ENCODE assay signal across 31 cellular contexts in genomic region chr7:49422564-49422963, GRCh38.
"Had no signal": no experiment of that assay in that cellular context is flagged by ENCODE, and none has a peak within 500 bp of the region (broad histone marks: within the 10 kb centered on the region; RNA-seq: fewer than 3 reads in every experiment).

No MANE protein-coding gene starts in this region.

- H3K36me3 ChIP-seq: neutrophil, pancreas, prostate gland, spleen, suprapubic skin, tibial artery, transverse colon, upper lobe of right lung, uterus had no signal

- H3K36me3 Mint-ChIP-seq: naive thymus-derived CD8-positive, alpha-beta T cell; natural killer cell treated with Interleukin-12 subunit alpha and Interleukin-12 subunit beta and Interleukin-15 and Interleukin-18, amount 100 ng/mL, for 72 hours; stimulated activated memory B cell treated with anti-CD40 and anti-IgM and Interleukin-4, amounts not matched to agents 10 μg/mL and 1 μg/mL and 100 μg/mL, for 72 hours; type B pancreatic cell had no signal

- H3K27ac Mint-ChIP-seq: naive thymus-derived CD8-positive, alpha-beta T cell; natural killer cell treated with Interleukin-12 subunit alpha and Interleukin-12 subunit beta and Interleukin-15 and Interleukin-18, amount 100 ng/mL, for 72 hours; nephron progenitor cell; stimulated activated memory B cell treated with anti-CD40 and anti-IgM and Interleukin-4, amounts not matched to agents 10 μg/mL and 1 μg/mL and 100 μg/mL, for 72 hours; type B pancreatic cell had no signal

- H3K4me2 ChIP-seq: smooth muscle cell had no signal

- H3K4me3 ChIP-seq: pancreas, prostate gland, skin epidermis, smooth muscle cell, spleen, suprapubic skin, testis, tibial artery, transverse colon, upper lobe of right lung, uterus had no signal

- ATAC-seq: naive thymus-derived CD8-positive, alpha-beta T cell; natural killer cell treated with Interleukin-12 subunit alpha and Interleukin-12 subunit beta and Interleukin-15 and Interleukin-18, amount 100 ng/mL, for 72 hours; pancreas; right cardiac atrium; sciatic nerve; stimulated activated memory B cell treated with anti-CD40 and anti-IgM and Interleukin-4, amounts not matched to agents 10 μg/mL and 1 μg/mL and 100 μg/mL, for 72 hours; stimulated activated naive CD8-positive, alpha-beta T cell treated with anti-CD3 and anti-CD28 coated beads, Interleukin-15, amount 100 ng/mL, for 72 hours; stimulated activated naive CD8-positive, alpha-beta T cell treated with anti-CD3 and anti-CD28 coated beads, Interleukin-15, Interleukin-2, amounts not matched to agents 100 U/mL and 50 U/mL, for 24 hours; upper lobe of right lung had no signal

- H3K27me3 Mint-ChIP-seq: naive thymus-derived CD8-positive, alpha-beta T cell; natural killer cell treated with Interleukin-12 subunit alpha and Interleukin-12 subunit beta and Interleukin-15 and Interleukin-18, amount 100 ng/mL, for 72 hours; stimulated activated memory B cell treated with anti-CD40 and anti-IgM and Interleukin-4, amounts not matched to agents 10 μg/mL and 1 μg/mL and 100 μg/mL, for 72 hours; stimulated activated naive CD8-positive, alpha-beta T cell treated with anti-CD3 and anti-CD28 coated beads, Interleukin-15, amount 100 ng/mL, for 72 hours had no signal

- H3K4me1 ChIP-seq: pancreas, prostate gland, spleen, suprapubic skin, testis, tibial artery, transverse colon, upper lobe of right lung, uterus had no signal

- FAIRE-seq: pancreas had no signal

- H3K9me3 Mint-ChIP-seq: nephron progenitor cell, neural crest cell, type B pancreatic cell had no signal

- H3K4me1 Mint-ChIP-seq: naive thymus-derived CD8-positive, alpha-beta T cell; nephron progenitor cell; neural crest cell; stimulated activated memory B cell treated with anti-CD40 and anti-IgM and Interleukin-4, amounts not matched to agents 10 μg/mL and 1 μg/mL and 100 μg/mL, for 72 hours; stimulated activated naive CD8-positive, alpha-beta T cell treated with anti-CD3 and anti-CD28 coated beads, Interleukin-15, amount 100 ng/mL, for 72 hours had no signal

- DNase-seq: naive thymus-derived CD8-positive, alpha-beta T cell; nephron progenitor cell; nucleus accumbens; pancreas; retina; right cardiac atrium; spleen; stimulated activated CD4-positive, alpha-beta T cell treated with anti-CD3 and anti-CD28 coated beads, Interleukin-12 subunit alpha, Interleukin-12 subunit beta, amount 100 ng/mL, for 4 hours; stimulated activated CD4-positive, alpha-beta T cell treated with anti-CD3 and anti-CD28 coated beads, Interleukin-1b, Interleukin-23, amount 100 ng/mL, for 48 hours; stimulated activated CD4-positive, alpha-beta T cell treated with anti-CD3 and anti-CD28 coated beads, Interleukin-4, amount 100 ng/mL, for 1 hour; stimulated activated CD4-positive, alpha-beta T cell treated with anti-CD3 and anti-CD28 coated beads, Interleukin-4, amount 100 ng/mL, for 4 hours; stimulated activated CD8-positive, alpha-beta memory T cell treated with anti-CD3 and anti-CD28 coated beads, Interleukin-4, amount 100 ng/mL, for 48 hours; stimulated activated naive CD4-positive, alpha-beta T cell; stimulated activated naive CD8-positive, alpha-beta T cell treated with anti-CD3 and anti-CD28 coated beads, Interleukin-15, amount 100 ng/mL, for 72 hours; stimulated activated naive CD8-positive, alpha-beta T cell treated with anti-CD3 and anti-CD28 coated beads, Interleukin-15, Interleukin-2, amounts not matched to agents 100 U/mL and 50 U/mL, for 24 hours; substantia nigra; testis; tibial artery; transverse colon; upper lobe of right lung; uterus had no signal

- H3K4me3 Mint-ChIP-seq: naive thymus-derived CD8-positive, alpha-beta T cell; natural killer cell treated with Interleukin-12 subunit alpha and Interleukin-12 subunit beta and Interleukin-15 and Interleukin-18, amount 100 ng/mL, for 72 hours; nephron progenitor cell; neural crest cell; stimulated activated memory B cell treated with anti-CD40 and anti-IgM and Interleukin-4, amounts not matched to agents 10 μg/mL and 1 μg/mL and 100 μg/mL, for 72 hours; stimulated activated naive CD8-positive, alpha-beta T cell treated with anti-CD3 and anti-CD28 coated beads, Interleukin-15, amount 100 ng/mL, for 72 hours; type B pancreatic cell had no signal

- H3K27me3 ChIP-seq: neutrophil, pancreas, spleen, suprapubic skin, testis, tibial artery, transverse colon, upper lobe of right lung, uterus had no signal

- H3K9me3 ChIP-seq: neutrophil, pancreas, prostate gland, suprapubic skin, testis, tibial artery, transverse colon, upper lobe of right lung, uterus had no signal

- H3K27ac ChIP-seq: neutrophil, pancreas, prostate gland, skin epidermis, spleen, suprapubic skin, testis, tibial artery, transverse colon, upper lobe of right lung, uterus had no signal
